ENCODE assay signal across 1 cellular context in genomic region chr20:53175135-53175780, GRCh38.
TF ChIP-seq lines count a peak whose summit lies in the region.

No MANE protein-coding gene starts in this region.

TF ChIP-seq in K562, 482 proteins besides CTCF, POLR2A, EP300 and RAD21 (continued from another document and continues in another):
- peak; percentile 97 for TF ChIP-seq RNF2 (IDR thresholded peaks at IDR 0.05)
- no peak for TF ChIP-seq ZNF3 (CRISPR knock-in tag; IDR thresholded peaks at IDR 0.05)
- TF ChIP-seq FIP1L1 (IDR thresholded peaks at IDR 0.05; ENCODE audit: low read depth, low read length, poor library complexity, severe bottlenecking): no peak
- TF ChIP-seq ZNF551 (CRISPR knock-in tag; IDR thresholded peaks at IDR 0.05): no peak
- TF ChIP-seq ZBTB34 (CRISPR knock-in tag; IDR thresholded peaks at IDR 0.05): no peak
- peak in 1 of 2 experiments; percentile 69; a peak in 1 of 4 replicates for TF ChIP-seq MLX (CRISPR knock-in tag; conservative IDR thresholded peaks at IDR 0.05)
- no peak for TF ChIP-seq FUS (optimal IDR thresholded peaks at IDR 0.05; ENCODE audit: low read depth, low read length)
- peak; percentile 99 for TF ChIP-seq NBN (IDR thresholded peaks at IDR 0.05; ENCODE audit: low read depth)
- TF ChIP-seq LEF1 (IDR thresholded peaks at IDR 0.05): peak; percentile 97
- TF ChIP-seq, protein P1, sequence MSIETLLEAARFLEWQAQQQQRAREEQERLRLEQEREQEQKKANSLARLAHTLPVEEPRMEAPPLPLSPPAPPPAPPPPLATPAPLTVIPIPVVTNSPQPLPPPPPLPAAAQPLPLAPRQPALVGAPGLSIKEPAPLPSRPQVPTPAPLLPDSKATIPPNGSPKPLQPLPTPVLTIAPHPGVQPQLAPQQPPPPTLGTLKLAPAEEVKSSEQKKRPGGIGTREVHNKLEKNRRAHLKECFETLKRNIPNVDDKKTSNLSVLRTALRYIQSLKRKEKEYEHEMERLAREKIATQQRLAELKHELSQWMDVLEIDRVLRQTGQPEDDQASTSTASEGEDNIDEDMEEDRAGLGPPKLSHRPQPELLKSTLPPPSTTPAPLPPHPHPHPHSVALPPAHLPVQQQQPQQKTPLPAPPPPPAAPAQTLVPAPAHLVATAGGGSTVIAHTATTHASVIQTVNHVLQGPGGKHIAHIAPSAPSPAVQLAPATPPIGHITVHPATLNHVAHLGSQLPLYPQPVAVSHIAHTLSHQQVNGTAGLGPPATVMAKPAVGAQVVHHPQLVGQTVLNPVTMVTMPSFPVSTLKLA (conservative IDR thresholded peaks at IDR 0.05): peak; percentile 90 to 95
- TF ChIP-seq, protein P2, sequence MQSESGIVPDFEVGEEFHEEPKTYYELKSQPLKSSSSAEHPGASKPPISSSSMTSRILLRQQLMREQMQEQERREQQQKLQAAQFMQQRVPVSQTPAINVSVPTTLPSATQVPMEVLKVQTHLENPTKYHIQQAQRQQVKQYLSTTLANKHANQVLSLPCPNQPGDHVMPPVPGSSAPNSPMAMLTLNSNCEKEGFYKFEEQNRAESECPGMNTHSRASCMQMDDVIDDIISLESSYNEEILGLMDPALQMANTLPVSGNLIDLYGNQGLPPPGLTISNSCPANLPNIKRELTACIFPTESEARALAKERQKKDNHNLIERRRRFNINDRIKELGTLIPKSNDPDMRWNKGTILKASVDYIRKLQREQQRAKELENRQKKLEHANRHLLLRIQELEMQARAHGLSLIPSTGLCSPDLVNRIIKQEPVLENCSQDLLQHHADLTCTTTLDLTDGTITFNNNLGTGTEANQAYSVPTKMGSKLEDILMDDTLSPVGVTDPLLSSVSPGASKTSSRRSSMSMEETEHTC (IDR thresholded peaks at IDR 0.05): peak; percentile 78
- TF ChIP-seq NKRF (IDR thresholded peaks at IDR 0.05; ENCODE audit: borderline replicate concordance): peak; percentile 46; the same call in 1 of the 2 replicates
- peak; percentile 72 for TF ChIP-seq SPI1 (IDR thresholded peaks at IDR 0.05; ENCODE audit: borderline replicate concordance, low read depth, low read length)
- TF ChIP-seq BRD4 (IDR thresholded peaks at IDR 0.05): no peak
- TF ChIP-seq HMBOX1 (IDR thresholded peaks at IDR 0.05): peak; percentile 65; the same call in 1 of the 2 replicates
- no peak for TF ChIP-seq NR3C1 (CRISPR knock-in tag; IDR thresholded peaks at IDR 0.05)
- TF ChIP-seq ZNF668 (CRISPR knock-in tag; IDR thresholded peaks at IDR 0.05): no peak; the same call in 1 of the 2 replicates
- TF ChIP-seq FOXP1 (CRISPR knock-in tag; IDR thresholded peaks at IDR 0.05): peak; percentile 57; the same call in 1 of the 2 replicates
- TF ChIP-seq NCOR1 (IDR thresholded peaks at IDR 0.05): peak; percentile 100
- TF ChIP-seq, protein P3, sequence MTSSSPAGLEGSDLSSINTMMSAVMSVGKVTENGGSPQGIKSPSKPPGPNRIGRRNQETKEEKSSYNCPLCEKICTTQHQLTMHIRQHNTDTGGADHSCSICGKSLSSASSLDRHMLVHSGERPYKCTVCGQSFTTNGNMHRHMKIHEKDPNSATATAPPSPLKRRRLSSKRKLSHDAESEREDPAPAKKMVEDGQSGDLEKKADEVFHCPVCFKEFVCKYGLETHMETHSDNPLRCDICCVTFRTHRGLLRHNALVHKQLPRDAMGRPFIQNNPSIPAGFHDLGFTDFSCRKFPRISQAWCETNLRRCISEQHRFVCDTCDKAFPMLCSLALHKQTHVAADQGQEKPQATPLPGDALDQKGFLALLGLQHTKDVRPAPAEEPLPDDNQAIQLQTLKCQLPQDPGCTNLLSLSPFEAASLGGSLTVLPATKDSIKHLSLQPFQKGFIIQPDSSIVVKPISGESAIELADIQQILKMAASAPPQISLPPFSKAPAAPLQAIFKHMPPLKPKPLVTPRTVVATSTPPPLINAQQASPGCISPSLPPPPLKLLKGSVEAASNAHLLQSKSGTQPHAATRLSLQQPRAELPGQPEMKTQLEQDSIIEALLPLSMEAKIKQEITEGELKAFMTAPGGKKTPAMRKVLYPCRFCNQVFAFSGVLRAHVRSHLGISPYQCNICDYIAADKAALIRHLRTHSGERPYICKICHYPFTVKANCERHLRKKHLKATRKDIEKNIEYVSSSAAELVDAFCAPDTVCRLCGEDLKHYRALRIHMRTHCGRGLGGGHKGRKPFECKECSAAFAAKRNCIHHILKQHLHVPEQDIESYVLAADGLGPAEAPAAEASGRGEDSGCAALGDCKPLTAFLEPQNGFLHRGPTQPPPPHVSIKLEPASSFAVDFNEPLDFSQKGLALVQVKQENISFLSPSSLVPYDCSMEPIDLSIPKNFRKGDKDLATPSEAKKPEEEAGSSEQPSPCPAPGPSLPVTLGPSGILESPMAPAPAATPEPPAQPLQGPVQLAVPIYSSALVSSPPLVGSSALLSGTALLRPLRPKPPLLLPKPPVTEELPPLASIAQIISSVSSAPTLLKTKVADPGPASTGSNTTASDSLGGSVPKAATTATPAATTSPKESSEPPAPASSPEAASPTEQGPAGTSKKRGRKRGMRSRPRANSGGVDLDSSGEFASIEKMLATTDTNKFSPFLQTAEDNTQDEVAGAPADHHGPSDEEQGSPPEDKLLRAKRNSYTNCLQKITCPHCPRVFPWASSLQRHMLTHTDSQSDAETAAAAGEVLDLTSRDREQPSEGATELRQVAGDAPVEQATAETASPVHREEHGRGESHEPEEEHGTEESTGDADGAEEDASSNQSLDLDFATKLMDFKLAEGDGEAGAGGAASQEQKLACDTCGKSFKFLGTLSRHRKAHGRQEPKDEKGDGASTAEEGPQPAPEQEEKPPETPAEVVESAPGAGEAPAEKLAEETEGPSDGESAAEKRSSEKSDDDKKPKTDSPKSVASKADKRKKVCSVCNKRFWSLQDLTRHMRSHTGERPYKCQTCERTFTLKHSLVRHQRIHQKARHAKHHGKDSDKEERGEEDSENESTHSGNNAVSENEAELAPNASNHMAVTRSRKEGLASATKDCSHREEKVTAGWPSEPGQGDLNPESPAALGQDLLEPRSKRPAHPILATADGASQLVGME (CRISPR knock-in tag; IDR thresholded peaks at IDR 0.05): no peak; the same call in 1 of the 2 replicates
- peak; percentile 92 for TF ChIP-seq CXXC5 (CRISPR knock-in tag; IDR thresholded peaks at IDR 0.05)
- no peak for TF ChIP-seq ZNF785 (CRISPR knock-in tag; IDR thresholded peaks at IDR 0.05)
- TF ChIP-seq TBL1XR1 (IDR thresholded peaks at IDR 0.05; ENCODE audit: low read length in 2 of 2): peak; percentile 94 to 99
- TF ChIP-seq LCOR (CRISPR knock-in tag; IDR thresholded peaks at IDR 0.05): peak; percentile 92
- peak; percentile 93 for TF ChIP-seq ETV5 (CRISPR knock-in tag; IDR thresholded peaks at IDR 0.05; ENCODE audit: low read depth)
- TF ChIP-seq KAT7 (CRISPR knock-in tag; IDR thresholded peaks at IDR 0.05; ENCODE audit: borderline replicate concordance): no peak
- TF ChIP-seq CEBPG (CRISPR knock-in tag; IDR thresholded peaks at IDR 0.05): no peak
- no peak for TF ChIP-seq CEBPG (tag; conservative IDR thresholded peaks at IDR 0.05 in 1 of 2, IDR thresholded peaks at IDR 0.05 in 1 of 2)
- TF ChIP-seq, protein P4, sequence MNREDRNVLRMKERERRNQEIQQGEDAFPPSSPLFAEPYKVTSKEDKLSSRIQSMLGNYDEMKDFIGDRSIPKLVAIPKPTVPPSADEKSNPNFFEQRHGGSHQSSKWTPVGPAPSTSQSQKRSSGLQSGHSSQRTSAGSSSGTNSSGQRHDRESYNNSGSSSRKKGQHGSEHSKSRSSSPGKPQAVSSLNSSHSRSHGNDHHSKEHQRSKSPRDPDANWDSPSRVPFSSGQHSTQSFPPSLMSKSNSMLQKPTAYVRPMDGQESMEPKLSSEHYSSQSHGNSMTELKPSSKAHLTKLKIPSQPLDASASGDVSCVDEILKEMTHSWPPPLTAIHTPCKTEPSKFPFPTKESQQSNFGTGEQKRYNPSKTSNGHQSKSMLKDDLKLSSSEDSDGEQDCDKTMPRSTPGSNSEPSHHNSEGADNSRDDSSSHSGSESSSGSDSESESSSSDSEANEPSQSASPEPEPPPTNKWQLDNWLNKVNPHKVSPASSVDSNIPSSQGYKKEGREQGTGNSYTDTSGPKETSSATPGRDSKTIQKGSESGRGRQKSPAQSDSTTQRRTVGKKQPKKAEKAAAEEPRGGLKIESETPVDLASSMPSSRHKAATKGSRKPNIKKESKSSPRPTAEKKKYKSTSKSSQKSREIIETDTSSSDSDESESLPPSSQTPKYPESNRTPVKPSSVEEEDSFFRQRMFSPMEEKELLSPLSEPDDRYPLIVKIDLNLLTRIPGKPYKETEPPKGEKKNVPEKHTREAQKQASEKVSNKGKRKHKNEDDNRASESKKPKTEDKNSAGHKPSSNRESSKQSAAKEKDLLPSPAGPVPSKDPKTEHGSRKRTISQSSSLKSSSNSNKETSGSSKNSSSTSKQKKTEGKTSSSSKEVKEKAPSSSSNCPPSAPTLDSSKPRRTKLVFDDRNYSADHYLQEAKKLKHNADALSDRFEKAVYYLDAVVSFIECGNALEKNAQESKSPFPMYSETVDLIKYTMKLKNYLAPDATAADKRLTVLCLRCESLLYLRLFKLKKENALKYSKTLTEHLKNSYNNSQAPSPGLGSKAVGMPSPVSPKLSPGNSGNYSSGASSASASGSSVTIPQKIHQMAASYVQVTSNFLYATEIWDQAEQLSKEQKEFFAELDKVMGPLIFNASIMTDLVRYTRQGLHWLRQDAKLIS (CRISPR knock-in tag; IDR thresholded peaks at IDR 0.05): 0 out of 2 replicates have a peak, but pooled peaks have one; percentile 54
- 0 out of 2 replicates have a peak, but pooled peaks have one; percentile 19 for TF ChIP-seq ARID4B (CRISPR knock-in tag; IDR thresholded peaks at IDR 0.05)
